ENCODE assay signal across 9 cellular contexts in genomic region chr12:81164827-81165226, GRCh38.
"Had no signal": no experiment of that assay in that cellular context is flagged by ENCODE, and none has a peak within 500 bp of the region (broad histone marks: within the 10 kb centered on the region; RNA-seq: fewer than 3 reads in every experiment).

No MANE protein-coding gene starts in this region.

- DNase-seq: GM23248, GOT3, H9, HCEC 1CT, Karpas-422, KBM-7 had no signal

- FAIRE-seq: H54, HTR-8/SVneo had no signal

- H2AFZ ChIP-seq: GM23248 had no signal

- H3K4me2 ChIP-seq: KMS-11 had no signal

- H3K4me3 ChIP-seq: GM23248 had no signal

- H3K27ac ChIP-seq: GM23248, KMS-11 had no signal

- H3K9ac ChIP-seq: GM23248, KMS-11 had no signal
